ENCODE assay signal across 22 cellular contexts in genomic region chr3:170947018-170947769, GRCh38.
"Had no signal": no experiment of that assay in that cellular context is flagged by ENCODE, and none has a peak within 500 bp of the region (broad histone marks: within the 10 kb centered on the region; RNA-seq: fewer than 3 reads in every experiment).

No MANE protein-coding gene starts in this region.

- H3K9me3 ChIP-seq: SK-N-SH had no signal

- FAIRE-seq: HTR-8/SVneo had no signal

- H3K9me2 ChIP-seq: SK-N-SH had no signal

- H3K4me2 ChIP-seq: SK-N-SH had no signal

- H3K9ac ChIP-seq: SK-N-SH had no signal

- H3K27ac ChIP-seq: HL-60, RWPE1 had no signal

- DNase-seq: KBM-7, MV-4-11, NCI-H1048, NCI-H1105 treated with DMSO at 0.1 percent for 48 hours, NCI-H1417 treated with DMSO at 0.1 percent for 48 hours, NCI-H146, NCI-H1694 treated with DMSO at 0.1 percent for 48 hours, NCI-H1930, NCI-H2081, NCI-H2171, NCI-H226, NCI-H446, NCI-H510A, NCI-H524 treated with DMSO at 0.1 percent for 48 hours, NCI-H69, NCI-H774, SHP77, SK-N-SH had no signal

- ATAC-seq: Panc1 had no signal
